2 cellular contexts compared by ENCODE assay signal in genomic region chr12:58665375-58665774, GRCh38.
TF ChIP-seq lines count a peak whose summit lies in the region.

No MANE protein-coding gene starts in this region.

TF ChIP-seq in GM23338, 12 proteins besides CTCF, POLR2A, EP300 and RAD21 (continued from another document):
- TF ChIP-seq ZNF462 (CRISPR knock-in tag; IDR thresholded peaks at IDR 0.05) (no peak), POLR2AphosphoS5 (IDR thresholded peaks at IDR 0.05; ENCODE audit: low read depth) (no peak), NANOG (IDR thresholded peaks at IDR 0.05; ENCODE audit: borderline replicate concordance) (no peak), CREB1 (CRISPR knock-in tag; IDR thresholded peaks at IDR 0.05; ENCODE audit: low read depth) (no peak), ZNF114 (CRISPR knock-in tag; IDR thresholded peaks at IDR 0.05) (no peak), REST (IDR thresholded peaks at IDR 0.05; ENCODE audit: unreplicated experiment) (no peak), EZH2phosphoT487 (IDR thresholded peaks at IDR 0.05; ENCODE audit: unreplicated experiment) (no peak), JUNB (IDR thresholded peaks at IDR 0.05; ENCODE audit: unreplicated experiment) (no peak), STAT1 (IDR thresholded peaks at IDR 0.05; ENCODE audit: unreplicated experiment) (no peak), ZNF331 (CRISPR knock-in tag; IDR thresholded peaks at IDR 0.05; ENCODE audit: low read depth) (no peak), ETS1 (IDR thresholded peaks at IDR 0.05) (no peak)

TF ChIP-seq in WTC11, 78 proteins besides CTCF, POLR2A, EP300 and RAD21 (continued from another document):
- TF ChIP-seq ATF6 (CRISPR knock-in tag; IDR thresholded peaks at IDR 0.05) (no peak), NFE2L1 (CRISPR knock-in tag; IDR thresholded peaks at IDR 0.05) (no peak)
